Comparison of ENCODE assay signal across 20 cellular contexts in genomic region chr1:98975113-98975512, GRCh38. TPM values are rescaled to one million over a fixed set of nuclear protein-coding genes. Genes with fewer than 3 reads are reported as not detected.
DNase-seq lines count a peak whose midpoint lies in the region; ATAC-seq, FAIRE-seq and TF ChIP-seq lines count a peak whose summit lies in the region.
"Had no signal": no experiment of that assay in that cellular context is flagged by ENCODE, and none has a peak within 500 bp of the region (broad histone marks: within the 10 kb centered on the region; RNA-seq: fewer than 3 reads in every experiment).

No MANE protein-coding gene starts in this region.

- in situ Hi-C loops in transverse colon (cut with MboI; ENCODE audit: low pct_ligation_motif_present in 1 of 4, low pct_unique_long_range_greater_than_20kb in 1 of 4, low sequenced_read_pairs in 3 of 4), result no loop called here

- intact Hi-C loops in transverse colon (cut with DNase I; ENCODE audit: low total_unique reads), result no loop called here

- no peak for ATAC-seq in SK-N-SH treated with all-trans-retinoic acid at 6 μM for 48 hours

- H3K27me3 ChIP-seq in bronchial epithelial cell (ENCODE audit: control insufficient read depth, insufficient read depth, low read length) (peaks cover 1% of the 10 kb centered on the region), transverse colon (no peaks in the 10 kb centered on the region)
- H3K27me3 ChIP-seq: BE2C had no signal

- H3K4me3 ChIP-seq in AG10803 (ENCODE audit: low read length) (no peak overlapping the region), bronchial epithelial cell (ENCODE audit: low read depth, low read length) (no peak overlapping the region), transverse colon (no peak overlapping the region)

- H3K27ac ChIP-seq in transverse colon, result no peak overlapping the region
- H3K27ac ChIP-seq: KMS-11 had no signal

- DNase-seq in AG10803 (ENCODE audit: low read depth), result peak; percentile 43
- peak; percentile 43 to 62 for DNase-seq in NCI-H526 (lab: John Stamatoyannopoulos, UW)
- no peak for DNase-seq in bronchial epithelial cell (ENCODE audit: low read depth)
- DNase-seq in medulla oblongata (ENCODE audit: extremely low spot score), result peak; percentile 67
- DNase-seq in activated gamma-delta T cell (lab: John Stamatoyannopoulos, UW), result no peak
- DNase-seq in transverse colon, result no peak
- DNase-seq in NCI-H2029 (lab: John Stamatoyannopoulos, UW), result no peak
- DNase-seq: ACHN; BE2C; CD4-positive, alpha-beta memory T cell; NCI-H1105; NCI-H187; NCI-H446; SIG-M5 had no signal

- no peak for TF ChIP-seq POLR2A in transverse colon (IDR thresholded peaks at IDR 0.05)

- H3K4me1 ChIP-seq in transverse colon, result no peaks in the 10 kb centered on the region

- 82 to 83% methylated on average over 4 to 5 of the region's 5 CpGs for WGBS in transverse colon (ENCODE audit: low coverage in 1 of 2), 2 donors

- peak; percentile 23 for FAIRE-seq in bronchial epithelial cell (lab: Jason Lieb, UNC)
- FAIRE-seq: H1, RCC 7860 had no signal

- TF ChIP-seq CTCF in AG10803 (conservative IDR thresholded peaks at IDR 0.05; ENCODE audit: low read length) (no peak), bronchial epithelial cell (IDR thresholded peaks at IDR 0.05; ENCODE audit: insufficient read depth, low read length, severe bottlenecking) (no peak), transverse colon (IDR thresholded peaks at IDR 0.05) (no peak)

- no peak for TF ChIP-seq EP300 in transverse colon (IDR thresholded peaks at IDR 0.05; ENCODE audit: low read depth)

- H3K36me3 ChIP-seq in bronchial epithelial cell (ENCODE audit: control insufficient read depth, insufficient read depth, low read length), result no peaks in the 10 kb centered on the region
- no peaks in the 10 kb centered on the region for H3K36me3 ChIP-seq in transverse colon
- H3K36me3 ChIP-seq: BE2C had no signal

- H3K9me3 ChIP-seq in transverse colon, result no peaks in the 10 kb centered on the region
- H3K9me3 ChIP-seq: BE2C had no signal

TF ChIP-seq in SK-N-SH treated with all-trans-retinoic acid at 6 μM for 48 hours, 23 proteins besides CTCF, POLR2A, EP300 and RAD21:
- TF ChIP-seq, protein P1, sequence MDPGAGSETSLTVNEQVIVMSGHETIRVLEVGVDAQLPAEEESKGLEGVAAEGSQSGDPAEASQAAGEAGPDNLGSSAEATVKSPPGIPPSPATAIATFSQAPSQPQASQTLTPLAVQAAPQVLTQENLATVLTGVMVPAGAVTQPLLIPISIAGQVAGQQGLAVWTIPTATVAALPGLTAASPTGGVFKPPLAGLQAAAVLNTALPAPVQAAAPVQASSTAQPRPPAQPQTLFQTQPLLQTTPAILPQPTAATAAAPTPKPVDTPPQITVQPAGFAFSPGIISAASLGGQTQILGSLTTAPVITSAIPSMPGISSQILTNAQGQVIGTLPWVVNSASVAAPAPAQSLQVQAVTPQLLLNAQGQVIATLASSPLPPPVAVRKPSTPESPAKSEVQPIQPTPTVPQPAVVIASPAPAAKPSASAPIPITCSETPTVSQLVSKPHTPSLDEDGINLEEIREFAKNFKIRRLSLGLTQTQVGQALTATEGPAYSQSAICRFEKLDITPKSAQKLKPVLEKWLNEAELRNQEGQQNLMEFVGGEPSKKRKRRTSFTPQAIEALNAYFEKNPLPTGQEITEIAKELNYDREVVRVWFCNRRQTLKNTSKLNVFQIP (CRISPR knock-in tag; IDR thresholded peaks at IDR 0.05; ENCODE audit: borderline replicate concordance, low read depth), result no peak

RNA-seq across cellular contexts. Expression of gene PLPPR5, which starts 29.5 kb away (rescaled TPM):
- total RNA-seq in bronchial epithelial cell, result not detected in 2 replicates
- total RNA-seq in transverse colon, result under 1 TPM in 2 of 4 donors, not detected in 2; 0.14 to 0.16 TPM
- total RNA-seq: CD4-positive, alpha-beta memory T cell; Daoy; MCF 10A had no signal

Comparison
In these comparisons a context has a peak if more than half of its experiments do, and no peak if none do; other contexts are left out.
1. DNase-seq: peak in AG10803 (single experiment), NCI-H526 (2 of 2) and medulla oblongata (single experiment); none in bronchial epithelial cell (single experiment), activated gamma-delta T cell (single experiment), transverse colon (single experiment) and NCI-H2029 (single experiment).